Comparison of ENCODE assay signal across 17 cellular contexts in the genomic region with DNA sequence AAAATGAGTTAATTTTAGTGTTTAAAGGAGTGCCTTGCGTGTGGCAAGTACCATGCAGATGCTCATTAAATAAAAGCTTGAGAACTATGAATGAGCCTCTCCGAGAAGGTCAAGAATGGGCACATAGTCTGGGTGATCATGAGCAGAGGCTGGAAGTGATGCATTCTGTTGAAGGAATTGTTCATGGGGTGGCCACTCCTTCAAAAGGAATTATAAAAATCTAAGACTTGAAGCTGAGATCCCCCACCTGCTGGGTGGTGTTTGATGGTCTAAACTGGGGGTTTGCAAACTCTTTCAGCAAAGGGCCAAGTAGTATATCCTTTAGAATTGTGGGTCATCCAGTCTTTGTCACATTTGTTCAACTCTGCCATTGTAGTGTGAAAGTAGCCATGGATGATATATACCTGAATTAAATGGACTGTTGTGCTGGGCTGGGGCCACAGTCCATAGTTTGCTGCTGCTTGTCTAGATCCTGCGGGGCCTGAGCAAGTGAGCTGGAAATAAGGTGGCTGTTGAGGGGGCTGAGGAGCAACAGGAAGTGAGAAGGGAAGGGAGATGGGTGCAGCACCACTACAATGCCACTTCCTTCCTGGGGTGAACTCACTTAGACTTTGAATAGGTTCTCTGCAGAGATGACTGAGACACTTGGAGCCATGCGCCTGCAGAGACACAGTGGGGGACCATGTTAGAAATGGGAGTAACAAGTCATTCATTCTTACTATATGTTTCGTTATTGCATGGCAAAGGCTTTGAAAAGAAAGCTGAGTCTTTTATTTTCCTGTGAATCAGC.
DNase-seq lines count a peak whose midpoint lies in the region; ATAC-seq lines count a peak whose summit lies in the region.
"Had no signal": no experiment of that assay in that cellular context is flagged by ENCODE, and none has a peak within 500 bp of the region (broad histone marks: within the 10 kb centered on the region; RNA-seq: fewer than 3 reads in every experiment).

No MANE protein-coding gene starts in this region.

- CTCF ChIA-PET in activated CD4-positive, alpha-beta T cell treated with anti-CD3 and anti-CD28 coated beads, Interleukin-2, amount 10 ng/mL, durations not matched to agents 7 days and 5 days (lab: Charles Lee): no interaction called here

- POLR2A ChIA-PET in activated CD4-positive, alpha-beta T cell treated with anti-CD3 and anti-CD28 coated beads, Interleukin-2, amount 10 ng/mL, durations not matched to agents 7 days and 5 days (lab: Charles Lee): no interaction called here

- H3K27ac ChIP-seq in SJCRH30: peak overlapping the region; percentile 96
- H3K27ac ChIP-seq: right lobe of liver had no signal

- H3K9me3 ChIP-seq in SJCRH30 (replicated peaks) (peaks cover 14% of the 10 kb centered on the region), skeletal muscle satellite cell (replicated peaks; ENCODE audit: low read length) (peaks cover 7% of the 10 kb centered on the region), HAP-1 (no peaks in the 10 kb centered on the region)
- H3K9me3 ChIP-seq: right lobe of liver had no signal

- H3K4me3 Mint-ChIP-seq in activated CD4-positive, alpha-beta T cell treated with anti-CD3 and anti-CD28 coated beads, Interleukin-2, amount 10 ng/mL, durations not matched to agents 7 days and 5 days: no peak overlapping the region
- H3K4me3 Mint-ChIP-seq: activated CD4-positive, alpha-beta memory T cell treated with anti-CD3 and anti-CD28 coated beads, Interleukin-2, amount 10 ng/mL, durations not matched to agents 7 days and 5 days had no signal

- H3K9ac ChIP-seq in skeletal muscle satellite cell (ENCODE audit: low read depth, low read length): no peak overlapping the region

- H3K27ac Mint-ChIP-seq in activated CD4-positive, alpha-beta T cell treated with anti-CD3 and anti-CD28 coated beads, Interleukin-2, amount 10 ng/mL, durations not matched to agents 7 days and 5 days: peak overlapping the region; percentile 47
- H3K27ac Mint-ChIP-seq: activated CD4-positive, alpha-beta memory T cell treated with anti-CD3 and anti-CD28 coated beads, Interleukin-2, amount 10 ng/mL, durations not matched to agents 7 days and 5 days had no signal

- H3K9me3 Mint-ChIP-seq in activated CD4-positive, alpha-beta T cell treated with anti-CD3 and anti-CD28 coated beads, Interleukin-2, amount 10 ng/mL, durations not matched to agents 7 days and 5 days: peaks cover 12% of the 10 kb centered on the region

- no peaks in the 10 kb centered on the region for H3K36me3 Mint-ChIP-seq in activated CD4-positive, alpha-beta T cell treated with anti-CD3 and anti-CD28 coated beads, Interleukin-2, amount 10 ng/mL, durations not matched to agents 7 days and 5 days (ENCODE audit: low read depth)

- in situ Hi-C loops in HAP-1 (cut with MboI; ENCODE audit: low sequenced_read_pairs): no loop called here

- intact Hi-C loops in left ventricle myocardium superior (cut with micrococcal nuclease): no loop called here

- peaks cover 17% of the 10 kb centered on the region for H3K4me1 Mint-ChIP-seq in activated CD4-positive, alpha-beta T cell treated with anti-CD3 and anti-CD28 coated beads, Interleukin-2, amount 10 ng/mL, durations not matched to agents 7 days and 5 days

- H3K27me3 Mint-ChIP-seq in activated CD4-positive, alpha-beta T cell treated with anti-CD3 and anti-CD28 coated beads, Interleukin-2, amount 10 ng/mL, durations not matched to agents 7 days and 5 days: no peaks in the 10 kb centered on the region

- ATAC-seq in left ventricle myocardium superior (peak; percentile 4), GM21423 (IDR thresholded peaks at IDR 0.05; ENCODE audit: unreplicated experiment) (no peak)

- 0 out of 2 replicates have a peak, but pooled peaks cover 2% of the 10 kb centered on the region for H3K36me3 ChIP-seq in SJCRH30
- H3K36me3 ChIP-seq in skeletal muscle satellite cell (ENCODE audit: insufficient read depth, low read length): no peaks in the 10 kb centered on the region
- no peaks in the 10 kb centered on the region for H3K36me3 ChIP-seq in HAP-1 (replicated peaks)
- H3K36me3 ChIP-seq: cardiac muscle cell, right lobe of liver had no signal

- peak overlapping the region; percentile 64 for H3K4me2 ChIP-seq in skeletal muscle satellite cell (ENCODE audit: low read length)

- DNase-seq in activated CD4-positive, alpha-beta T cell treated with anti-CD3 and anti-CD28 coated beads, Interleukin-2, amount 10 ng/mL, durations not matched to agents 7 days and 5 days: no peak
- no peak for DNase-seq in activated CD4-positive, alpha-beta T cell treated with anti-CD3 and anti-CD28 coated beads, Interleukin-2, amount 50 U/mL, for 48 hours
- DNase-seq in SJCRH30: peak; percentile 17 to 36
- no peak for DNase-seq in left ventricle myocardium superior
- DNase-seq in HAP-1 (ENCODE audit: low spot score in 2 of 2): no peak
- no peak for DNase-seq in anterior cingulate cortex (lab: John Stamatoyannopoulos, UW)
- DNase-seq: activated CD4-positive, alpha-beta memory T cell treated with anti-CD3 and anti-CD28 coated beads, Interleukin-2, amount 10 ng/mL, durations not matched to agents 7 days and 5 days; activated effector memory CD4-positive, alpha-beta T cell treated with Interleukin-2 at 50 U/mL for 16 hours; head of caudate nucleus; NCI-H1092 treated with DMSO at 0.1 percent for 48 hours; NCI-H2171; right lobe of liver; SHP77 treated with DMSO at 0.1 percent for 48 hours; stimulated activated naive CD4-positive, alpha-beta T cell had no signal

- H3K4me1 ChIP-seq in SJCRH30: peaks cover 12% of the 10 kb centered on the region
- H3K4me1 ChIP-seq in skeletal muscle satellite cell (ENCODE audit: control insufficient read depth, insufficient read depth, low read length): peaks cover 22% of the 10 kb centered on the region
- no peaks in the 10 kb centered on the region for H3K4me1 ChIP-seq in HAP-1
- H3K4me1 ChIP-seq: right lobe of liver had no signal

- H3K27me3 ChIP-seq in SJCRH30 (no peaks in the 10 kb centered on the region), skeletal muscle satellite cell (ENCODE audit: control insufficient read depth, insufficient read depth, low read length) (no peaks in the 10 kb centered on the region), HAP-1 (ENCODE audit: low read depth) (no peaks in the 10 kb centered on the region)
- H3K27me3 ChIP-seq: cardiac muscle cell, right lobe of liver had no signal

- H3K4me3 ChIP-seq in SJCRH30 (peak overlapping the region; percentile 58), skeletal muscle satellite cell (ENCODE audit: low read length) (no peak overlapping the region), HAP-1 (no peak overlapping the region)
- H3K4me3 ChIP-seq: cardiac muscle cell, right lobe of liver had no signal

Comparison
In these comparisons a context has a peak if more than half of its experiments do, and no peak if none do; other contexts are left out.
1. DNase-seq: peak in SJCRH30 (2 of 2); none in activated CD4-positive, alpha-beta T cell treated with anti-CD3 and anti-CD28 coated beads, Interleukin-2, amount 10 ng/mL, durations not matched to agents 7 days and 5 days (single experiment), activated CD4-positive, alpha-beta T cell treated with anti-CD3 and anti-CD28 coated beads, Interleukin-2, amount 50 U/mL, for 48 hours (0 of 2), left ventricle myocardium superior (single experiment), HAP-1 (0 of 2) and anterior cingulate cortex (0 of 58).